ENCODE assay signal across 12 cellular contexts in genomic region chr14:71566276-71566675, GRCh38.
DNase-seq lines count a peak whose midpoint lies in the region; ATAC-seq lines count a peak whose summit lies in the region.
"Had no signal": no experiment of that assay in that cellular context is flagged by ENCODE, and none has a peak within 500 bp of the region (broad histone marks: within the 10 kb centered on the region; RNA-seq: fewer than 3 reads in every experiment).

No MANE protein-coding gene starts in this region.

- peaks cover 20 to 24% (median 22%) of the 10 kb centered on the region in 3 donors for H3K4me1 Mint-ChIP-seq in IgD-negative memory B cell

- peak overlapping the region in 1 of 3 donors; percentile 27 for H3K27ac Mint-ChIP-seq in IgD-negative memory B cell

- peak overlapping the region; percentile 1 to 65 (median 24) for H3K4me3 Mint-ChIP-seq in IgD-negative memory B cell

- intact Hi-C loops in sciatic nerve (cut with DNase I) = no loop called here

- no peaks in the 10 kb centered on the region for H3K27me3 Mint-ChIP-seq in IgD-negative memory B cell

- ATAC-seq in GM18498 (IDR thresholded peaks at IDR 0.05; ENCODE audit: unreplicated experiment) = peak; percentile 67
- peak; percentile 70 for ATAC-seq in GM21529 (IDR thresholded peaks at IDR 0.05; ENCODE audit: unreplicated experiment)
- ATAC-seq in sciatic nerve = no peak
- ATAC-seq: right cardiac atrium had no signal

- H3K9me3 Mint-ChIP-seq in IgD-negative memory B cell = no peaks in the 10 kb centered on the region

- DNase-seq in lung microvascular endothelial cell (ENCODE audit: low read depth in 2 of 2) = peak; percentile 8 to 30
- DNase-seq in anterior cingulate cortex (lab: John Stamatoyannopoulos, UW) = no peak
- no peak for DNase-seq in COR-L47 (lab: John Stamatoyannopoulos, UW)
- no peak for DNase-seq in sciatic nerve (ENCODE audit: low spot score)
- no peak for DNase-seq in stimulated activated CD4-positive, alpha-beta T cell treated with anti-CD3 and anti-CD28 coated beads, Interleukin-4, amount 100 ng/mL, for 24 hours
- DNase-seq: activated gamma-delta T cell treated with Interleukin-2 at 50 U/mL for 16 hours, glutamatergic neuron, NCI-H2029 treated with DMSO at 0.1 percent for 48 hours, right cardiac atrium had no signal

- H3K36me3 Mint-ChIP-seq in IgD-negative memory B cell = peaks cover 8% of the 10 kb centered on the region

Comparison
In these comparisons a context has a peak if more than half of its experiments do, and no peak if none do; other contexts are left out.
1. DNase-seq: peak in lung microvascular endothelial cell (2 of 2); none in anterior cingulate cortex (0 of 58), COR-L47 (single experiment), sciatic nerve (single experiment) and stimulated activated CD4-positive, alpha-beta T cell treated with anti-CD3 and anti-CD28 coated beads, Interleukin-4, amount 100 ng/mL, for 24 hours (single experiment).